17 cellular contexts compared by ENCODE assay signal in the genomic region with DNA sequence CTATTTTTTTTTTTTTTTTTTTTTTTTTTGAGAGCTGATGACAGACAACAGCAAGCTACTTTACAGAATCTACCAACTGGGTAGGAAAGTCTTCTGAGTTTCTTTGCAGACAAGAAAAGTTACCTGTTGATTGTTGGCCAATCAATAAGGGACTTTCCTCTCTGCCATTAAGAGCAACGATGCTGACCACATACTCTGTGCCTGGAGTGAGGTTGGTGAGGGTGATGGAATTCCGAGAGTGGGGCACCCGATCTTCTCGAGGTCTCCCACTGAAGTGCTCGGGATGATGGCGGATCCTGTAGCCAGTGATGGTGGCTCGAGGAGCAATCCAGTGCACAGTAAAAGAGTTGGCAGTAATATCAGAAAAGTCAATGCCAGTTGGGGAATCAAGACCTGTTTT. TPM values are rescaled to one million over a fixed set of nuclear protein-coding genes. Genes with fewer than 3 reads are reported as not detected.
DNase-seq lines count a peak whose midpoint lies in the region; ATAC-seq, FAIRE-seq and TF ChIP-seq lines count a peak whose summit lies in the region.
"Had no signal": no experiment of that assay in that cellular context is flagged by ENCODE, and none has a peak within 500 bp of the region (broad histone marks: within the 10 kb centered on the region; RNA-seq: fewer than 3 reads in every experiment).

No MANE protein-coding gene starts in this region.

- intact Hi-C loops in Caco-2 (cut with micrococcal nuclease; ENCODE audit: unreplicated experiment), result no loop called here
- intact Hi-C loops in endothelial cell of umbilical vein (cut with micrococcal nuclease), result no loop called here

- H3K4me2 ChIP-seq in endothelial cell of umbilical vein (ENCODE audit: insufficient read depth, low read length), result no peak overlapping the region
- no peak overlapping the region for H3K4me2 ChIP-seq in smooth muscle cell
- H3K4me2 ChIP-seq: BLaER1 had no signal

- H3K27me3 ChIP-seq in Caco-2 (replicated peaks; ENCODE audit: control insufficient read depth, insufficient read depth, low read length), result no peaks in the 10 kb centered on the region
- no peaks in the 10 kb centered on the region for H3K27me3 ChIP-seq in endothelial cell of umbilical vein (ENCODE audit: control insufficient read depth in 2 of 2, insufficient read depth in 2 of 2, low read length in 2 of 2)
- H3K27me3 ChIP-seq in smooth muscle cell (ENCODE audit: low read depth), result no peaks in the 10 kb centered on the region
- H3K27me3 ChIP-seq: BLaER1 had no signal

- H3K36me3 Mint-ChIP-seq in Caco-2 (ENCODE audit: insufficient read depth, unreplicated experiment) (peaks cover 100% of the 10 kb centered on the region), T-helper 17 cell (ENCODE audit: low read depth) (no peaks in the 10 kb centered on the region)
- H3K36me3 Mint-ChIP-seq: CD4-positive, CD25-positive, alpha-beta regulatory T cell had no signal

- H3K4me3 ChIP-seq in Caco-2 (ENCODE audit: low read depth, low read length) (no peak overlapping the region), endothelial cell of umbilical vein (replicated peaks in 1 of 3; ENCODE audit: insufficient read depth in 1 of 3, low read depth in 1 of 3, low read length in 3 of 3) (no peak overlapping the region), smooth muscle cell (no peak overlapping the region)
- H3K4me3 ChIP-seq: BLaER1, GM12878, HAP-1, K562 had no signal

- H3K27me3 Mint-ChIP-seq in Caco-2 (ENCODE audit: insufficient read depth, unreplicated experiment) (no peaks in the 10 kb centered on the region), T-helper 17 cell (peaks cover 6% of the 10 kb centered on the region)
- H3K27me3 Mint-ChIP-seq: CD4-positive, CD25-positive, alpha-beta regulatory T cell had no signal

- WGBS in smooth muscle cell (ENCODE audit: low lambda C conversion rate), result 96% methylated on average over 7 of the region's 7 CpGs

- H2AFZ ChIP-seq in endothelial cell of umbilical vein (ENCODE audit: low read depth, low read length) (no peak overlapping the region), smooth muscle cell (ENCODE audit: low read depth) (no peak overlapping the region)

- H3K79me2 ChIP-seq in endothelial cell of umbilical vein (ENCODE audit: control insufficient read depth, insufficient read depth, low read length), result peaks cover 3% of the 10 kb centered on the region
- peaks cover 4% of the 10 kb centered on the region for H3K79me2 ChIP-seq in smooth muscle cell (ENCODE audit: low read depth)

- POLR2A ChIA-PET in Caco-2 (lab: Charles Lee), result interaction anchor here (0.7 kb wide), 1 partner anchor 24 kb away, joined by 9 read pairs; no protein-coding TSS in a partner anchor
- POLR2A ChIA-PET in endothelial cell of umbilical vein (lab: Charles Lee), result interaction anchor here (0.6 kb wide), 1 partner anchor 47 kb away, joined by 4 read pairs; no protein-coding TSS in a partner anchor

- CTCF ChIA-PET in Caco-2 (lab: Charles Lee), result no interaction called here
- CTCF ChIA-PET in endothelial cell of umbilical vein (lab: Charles Lee), result interaction anchor here (1.0 kb wide), 1 partner anchor 544 kb away, joined by 3 read pairs; no protein-coding TSS in a partner anchor

- H3K4me3 Mint-ChIP-seq in Caco-2 (ENCODE audit: unreplicated experiment), result no peak overlapping the region
- H3K4me3 Mint-ChIP-seq in T-helper 17 cell, result no peak overlapping the region
- H3K4me3 Mint-ChIP-seq: CD4-positive, CD25-positive, alpha-beta regulatory T cell had no signal

- H3K27ac ChIP-seq in endothelial cell of umbilical vein (ENCODE audit: insufficient read depth, low read depth, low read length) (no peak overlapping the region), smooth muscle cell (ENCODE audit: low read depth) (peak overlapping the region; percentile 82)
- H3K27ac ChIP-seq: BLaER1, HL-60 had no signal

- TF ChIP-seq POLR2A in endothelial cell of umbilical vein (IDR thresholded peaks at IDR 0.05; ENCODE audit: low read depth, low read length), result no peak

- dilution Hi-C loops in endothelial cell of umbilical vein (cut with MboI; ENCODE audit: extremely low pct_ligation_motif_present, low sequenced_read_pairs), result no loop called here

- ATAC-seq in T-helper 17 cell, result no peak
- ATAC-seq: GM12878, K562 had no signal

- no peaks in the 10 kb centered on the region for H3K4me1 ChIP-seq in Caco-2
- H3K4me1 ChIP-seq in endothelial cell of umbilical vein (ENCODE audit: control insufficient read depth, extremely low read depth, insufficient read depth, low read length), result no peaks in the 10 kb centered on the region
- H3K4me1 ChIP-seq in smooth muscle cell (ENCODE audit: low read depth), result no peaks in the 10 kb centered on the region
- H3K4me1 ChIP-seq: BLaER1 had no signal

- no peaks in the 10 kb centered on the region for H3K9me3 ChIP-seq in Caco-2
- no peaks in the 10 kb centered on the region for H3K9me3 ChIP-seq in T-helper 17 cell (ENCODE audit: control insufficient read depth, low read length, poor library complexity, severe bottlenecking)
- H3K9me3 ChIP-seq in endothelial cell of umbilical vein (replicated peaks; ENCODE audit: control insufficient read depth, insufficient read depth, low read length), result no peaks in the 10 kb centered on the region
- no peaks in the 10 kb centered on the region for H3K9me3 ChIP-seq in smooth muscle cell (replicated peaks; ENCODE audit: low read depth)
- H3K9me3 ChIP-seq: BLaER1, HAP-1 had no signal

- H3K9me3 Mint-ChIP-seq in Caco-2 (ENCODE audit: unreplicated experiment), result no peaks in the 10 kb centered on the region

- FAIRE-seq in endothelial cell of umbilical vein (lab: Jason Lieb, UNC), result no peak
- FAIRE-seq: A204.1, GM12878, K562 had no signal

- no peak overlapping the region for H3K9ac ChIP-seq in endothelial cell of umbilical vein (replicated peaks; ENCODE audit: extremely low read depth, insufficient read depth, low read length)
- no peak overlapping the region for H3K9ac ChIP-seq in smooth muscle cell (ENCODE audit: low read depth)
- H3K9ac ChIP-seq: BLaER1 had no signal

- no peak for TF ChIP-seq CTCF in Caco-2 (IDR thresholded peaks at IDR 0.05; ENCODE audit: insufficient read depth in 1 of 2, low read depth in 1 of 2, low read length in 1 of 2, severe bottlenecking in 1 of 2, unreplicated experiment in 1 of 2)
- no peak for TF ChIP-seq CTCF in endothelial cell of umbilical vein (IDR thresholded peaks at IDR 0.05; ENCODE audit: extremely low read depth in 1 of 2, insufficient read depth in 1 of 2, low read depth in 1 of 2, low read length in 2 of 2)
- no peak for TF ChIP-seq CTCF in smooth muscle cell (IDR thresholded peaks at IDR 0.05; ENCODE audit: borderline replicate concordance, insufficient read depth, poor library complexity, severe bottlenecking)

- no peaks in the 10 kb centered on the region for H4K20me1 ChIP-seq in endothelial cell of umbilical vein (replicated peaks; ENCODE audit: control insufficient read depth, extremely low read depth, insufficient read depth, low read length)
- peaks cover 100% of the 10 kb centered on the region for H4K20me1 ChIP-seq in smooth muscle cell (ENCODE audit: low read depth)
- H4K20me1 ChIP-seq: BLaER1 had no signal

- H3K36me3 ChIP-seq in Caco-2 (ENCODE audit: control insufficient read depth, insufficient read depth, low read length), result peaks cover 10% of the 10 kb centered on the region
- peaks cover 48 to 63% of the 10 kb centered on the region in 2 experiments for H3K36me3 ChIP-seq in endothelial cell of umbilical vein (ENCODE audit: control insufficient read depth in 2 of 2, extremely low read depth in 1 of 2, insufficient read depth in 2 of 2, low read length in 2 of 2)
- peaks cover 70% of the 10 kb centered on the region for H3K36me3 ChIP-seq in smooth muscle cell (ENCODE audit: low read depth)
- H3K36me3 ChIP-seq: BLaER1, HAP-1 had no signal

- no peak for DNase-seq in Caco-2
- DNase-seq in T-helper 17 cell, result no peak
- no peak for DNase-seq in endothelial cell of umbilical vein (ENCODE audit: low read depth, low spot score)
- no peak for DNase-seq in smooth muscle cell (lab: John Stamatoyannopoulos, UW; ENCODE audit: unreplicated experiment)
- DNase-seq in stimulated activated CD4-positive, alpha-beta T cell treated with anti-CD3 and anti-CD28 coated beads, Interleukin-4, amount 100 ng/mL, for 4 hours, result no peak
- DNase-seq in DMS79 (lab: John Stamatoyannopoulos, UW), result no peak
- no peak for DNase-seq in activated T-cell treated with anti-CD3 and anti-CD28 coated beads, Interleukin-2, amount 50 U/mL, for 48 hours
- DNase-seq: Calu3; CD4-positive, CD25-positive, alpha-beta regulatory T cell; DMS 273 treated with DMSO at 0.1 percent for 48 hours; GOT3 had no signal

- no TSS peak for BruUV-seq in Caco-2 (replicated peaks; lab: Mats Ljungman, UMichigan)
- BruUV-seq in endothelial cell of umbilical vein (replicated peaks; lab: Mats Ljungman, UMichigan), result no TSS peak

- H3F3A ChIP-seq in smooth muscle cell (ENCODE audit: low read depth), result peaks cover 82% of the 10 kb centered on the region

- peaks cover 9% of the 10 kb centered on the region for H3K4me1 Mint-ChIP-seq in Caco-2 (ENCODE audit: low read depth, unreplicated experiment)
- no peaks in the 10 kb centered on the region for H3K4me1 Mint-ChIP-seq in T-helper 17 cell
- H3K4me1 Mint-ChIP-seq: CD4-positive, CD25-positive, alpha-beta regulatory T cell had no signal

- H3K9me1 ChIP-seq in endothelial cell of umbilical vein (replicated peaks; ENCODE audit: control insufficient read depth, extremely low read depth, insufficient read depth, low read length), result no peaks in the 10 kb centered on the region

- H3K27ac Mint-ChIP-seq in Caco-2 (ENCODE audit: unreplicated experiment) (peak overlapping the region; percentile 58), T-helper 17 cell (peak overlapping the region; percentile 5)
- H3K27ac Mint-ChIP-seq: CD4-positive, CD25-positive, alpha-beta regulatory T cell had no signal

TF ChIP-seq in endothelial cell of umbilical vein, 7 proteins besides CTCF, POLR2A, EP300 and RAD21:
- no peak for TF ChIP-seq FOS (IDR thresholded peaks at IDR 0.05; ENCODE audit: borderline replicate concordance, insufficient read depth, low read length)
- TF ChIP-seq MYC (IDR thresholded peaks at IDR 0.05; ENCODE audit: low read depth, low read length), result no peak
- peak; percentile 14 for TF ChIP-seq POLR2AphosphoS5 (IDR thresholded peaks at IDR 0.05; ENCODE audit: insufficient read depth, low read depth, low read length)
- TF ChIP-seq EZH2 (IDR thresholded peaks at IDR 0.05; ENCODE audit: borderline replicate concordance, low read depth, low read length, severe bottlenecking), result no peak
TF ChIP-seq in endothelial cell of umbilical vein: peak in this region for 1.

RNA-seq across cellular contexts. Expression of a gene that starts 49.3 kb away (rescaled TPM):
- total RNA-seq in Caco-2 (2022) (3,805 and 3,872 TPM in 2 replicates), T-helper 17 cell (under 1 TPM; 0.26 to 0.75 TPM), endothelial cell of umbilical vein (3,221 and 3,760 TPM in 2 replicates), smooth muscle cell (21,173 and 21,295 TPM in 2 replicates)
- polyA plus RNA-seq in endothelial cell of umbilical vein (3,104 and 3,740 TPM in 2 replicates), smooth muscle cell (8,934 and 10,917 TPM in 2 replicates)
- 4,183 and 4,734 TPM in 2 replicates for polyA plus RNA-seq in endothelial cell of umbilical vein (2011; cell fraction: cytosol; rRNA removed)
- polyA plus RNA-seq in endothelial cell of umbilical vein (2011; cell fraction: nucleus; rRNA removed), result 6,337 and 9,411 TPM in 2 replicates
- polyA plus RNA-seq in endothelial cell of umbilical vein (2012), result 2,544 and 4,436 TPM in 2 replicates
- polyA minus RNA-seq in endothelial cell of umbilical vein, result 7,217 and 10,015 TPM in 2 replicates
- not detected for polyA minus RNA-seq in endothelial cell of umbilical vein (2011; cell fraction: cytosol; rRNA and poly(A)+ RNA removed)
- 4,515 and 6,029 TPM in 2 replicates for polyA minus RNA-seq in endothelial cell of umbilical vein (2011; cell fraction: nucleus; rRNA and poly(A)+ RNA removed)

Comparison
In these comparisons a context has a peak if more than half of its experiments do, and no peak if none do; other contexts are left out.
1. RNA of a gene that starts 49.3 kb away (total RNA-seq): 21,173 to 21,295 TPM in smooth muscle cell, 3,805 to 3,872 TPM in Caco-2 and 3,221 to 3,760 TPM in endothelial cell of umbilical vein; 0.26 to 0.75 TPM in T-helper 17 cell; every median in the first group is over 1,000 times any median in the second.